27 cellular contexts compared by ENCODE assay signal in the genomic region with DNA sequence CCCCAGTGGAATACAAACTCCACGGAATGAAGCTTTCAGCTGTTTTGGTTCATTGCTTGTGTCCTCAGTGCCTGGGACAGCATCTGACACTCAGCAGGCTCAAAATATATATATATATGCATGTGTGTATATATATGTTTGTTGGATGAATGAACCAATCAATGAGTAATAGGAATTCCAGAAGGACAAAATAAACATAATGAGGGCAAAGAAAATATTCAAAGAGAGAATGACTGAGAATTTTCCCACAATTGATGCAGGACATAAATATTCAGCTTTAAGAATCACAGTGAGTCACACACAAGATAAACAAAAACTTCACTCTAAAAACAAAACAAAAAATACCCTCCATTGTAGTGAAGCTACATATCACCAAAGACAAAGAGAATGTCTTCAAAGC.
DNase-seq lines count a peak whose midpoint lies in the region; ATAC-seq, FAIRE-seq and TF ChIP-seq lines count a peak whose summit lies in the region.
"Had no signal": no experiment of that assay in that cellular context is flagged by ENCODE, and none has a peak within 500 bp of the region (broad histone marks: within the 10 kb centered on the region; RNA-seq: fewer than 3 reads in every experiment).

No MANE protein-coding gene starts in this region.

- no peak overlapping the region for H2AK9ac ChIP-seq in IMR-90 (replicated peaks; ENCODE audit: low read depth, low read length, poor library complexity)

- no peak overlapping the region for H3K4me3 Mint-ChIP-seq in endothelial cell (ENCODE audit: unreplicated experiment)
- H3K4me3 Mint-ChIP-seq in activated CD4-positive, alpha-beta T cell treated with anti-CD3 and anti-CD28 coated beads for 36 hours: no peak overlapping the region
- H3K4me3 Mint-ChIP-seq: activated naive CD4-positive, alpha-beta T cell treated with anti-CD3 and anti-CD28 coated beads for 36 hours; memory B cell; type B pancreatic cell had no signal

- H4K8ac ChIP-seq in IMR-90 (ENCODE audit: low read depth in 2 of 2, low read length in 2 of 2): no peak overlapping the region

- TF ChIP-seq POLR2A in A549 (IDR thresholded peaks at IDR 0.05; ENCODE audit: low read length): no peak
- no peak for TF ChIP-seq POLR2A in IMR-90 (IDR thresholded peaks at IDR 0.05; ENCODE audit: low read depth, low read length)
- no peak for TF ChIP-seq POLR2A in K562 (conservative IDR thresholded peaks at IDR 0.05)
- no peak for TF ChIP-seq POLR2A in thyroid gland (IDR thresholded peaks at IDR 0.05)

- H4K20me1 ChIP-seq in IMR-90 (ENCODE audit: insufficient read depth, low read length) (no peaks in the 10 kb centered on the region), K562 (replicated peaks; ENCODE audit: control insufficient read depth, insufficient read depth, low read length) (no peaks in the 10 kb centered on the region)

- H3K9me1 ChIP-seq in IMR-90 (ENCODE audit: insufficient read depth, low read length): no peaks in the 10 kb centered on the region
- H3K9me1 ChIP-seq in K562 (ENCODE audit: control insufficient read depth, insufficient read depth, low read length): no peaks in the 10 kb centered on the region

- H3K79me2 ChIP-seq in K562 (ENCODE audit: control insufficient read depth, insufficient read depth, low read length): no peaks in the 10 kb centered on the region

- no peak overlapping the region for H4K91ac ChIP-seq in IMR-90 (ENCODE audit: insufficient read depth, low read depth, low read length)

- H3K9ac ChIP-seq in IMR-90 (ENCODE audit: low read depth, low read length) (no peak overlapping the region), K562 (ENCODE audit: insufficient read depth in 1 of 2, low read depth in 2 of 2, low read length in 2 of 2) (no peak overlapping the region)

- no peak overlapping the region for H4K5ac ChIP-seq in IMR-90 (ENCODE audit: low read depth, low read length)

- no peak overlapping the region for H2AK5ac ChIP-seq in IMR-90 (ENCODE audit: low read depth, low read length)

- no TSS peak for BruUV-seq in IMR-90 (replicated peaks; lab: Mats Ljungman, UMichigan)
- BruUV-seq in K562 (replicated peaks; lab: Mats Ljungman, UMichigan): no TSS peak

- no peak for TF ChIP-seq EP300 in A549 (IDR thresholded peaks at IDR 0.05)
- no peak for TF ChIP-seq EP300 in K562 (IDR thresholded peaks at IDR 0.05; ENCODE audit: low read length)

- peaks cover 5% of the 10 kb centered on the region for H3K4me1 Mint-ChIP-seq in endothelial cell (ENCODE audit: unreplicated experiment)
- no peaks in the 10 kb centered on the region for H3K4me1 Mint-ChIP-seq in activated CD4-positive, alpha-beta T cell treated with anti-CD3 and anti-CD28 coated beads for 36 hours
- H3K4me1 Mint-ChIP-seq: memory B cell, naive B cell had no signal

- no peak for TF ChIP-seq CTCF in A549 (IDR thresholded peaks at IDR 0.05)
- no peak for TF ChIP-seq CTCF in IMR-90 (conservative IDR thresholded peaks at IDR 0.05; ENCODE audit: low read depth, low read length)
- TF ChIP-seq CTCF in K562 (IDR thresholded peaks at IDR 0.05 in 2 of 3, conservative IDR thresholded peaks at IDR 0.05 in 1 of 3; ENCODE audit: insufficient read depth in 2 of 3, low read depth in 1 of 3, low read length in 3 of 3): no peak
- TF ChIP-seq CTCF in thyroid gland (IDR thresholded peaks at IDR 0.05): no peak
- no peak for TF ChIP-seq CTCF in endothelial cell (IDR thresholded peaks at IDR 0.05; ENCODE audit: unreplicated experiment)

- POLR2A ChIA-PET in A549 (lab: Yijun Ruan, JAX): no interaction called here
- POLR2A ChIA-PET in IMR-90 (lab: Charles Lee; ENCODE audit: unreplicated experiment): no interaction called here
- POLR2A ChIA-PET in K562 (lab: Yijun Ruan, JAX): interaction anchor here (0.6 to 1.2 kb wide), 3 partner anchors 10 to 203 kb away, joined by 3 to 6 read pairs (median 3); no protein-coding TSS in a partner anchor
- POLR2A ChIA-PET in activated CD4-positive, alpha-beta T cell treated with anti-CD3 and anti-CD28 coated beads for 36 hours (lab: Charles Lee): no interaction called here

- H3K9me3 Mint-ChIP-seq in endothelial cell (ENCODE audit: unreplicated experiment): no peaks in the 10 kb centered on the region
- peaks cover 8% of the 10 kb centered on the region for H3K9me3 Mint-ChIP-seq in activated CD4-positive, alpha-beta T cell treated with anti-CD3 and anti-CD28 coated beads for 36 hours (ENCODE audit: low read depth)

- H2BK5ac ChIP-seq in IMR-90 (ENCODE audit: low read depth, low read length, poor library complexity, severe bottlenecking): no peak overlapping the region

- no peaks in the 10 kb centered on the region for H3K79me1 ChIP-seq in IMR-90 (ENCODE audit: low read depth in 1 of 2, low read length in 2 of 2)

- no peaks in the 10 kb centered on the region for H3K27me3 Mint-ChIP-seq in endothelial cell (ENCODE audit: unreplicated experiment)
- H3K27me3 Mint-ChIP-seq in activated CD4-positive, alpha-beta T cell treated with anti-CD3 and anti-CD28 coated beads for 36 hours: peaks cover 2% of the 10 kb centered on the region

- dilution Hi-C loops in IMR-90 (cut with HindIII; ENCODE audit: low sequenced_read_pairs, unreplicated experiment): no loop called here

- H3K9me3 ChIP-seq in A549 (peaks cover 6% of the 10 kb centered on the region; the same call in 1 of the 3 replicates), IMR-90 (ENCODE audit: control insufficient read depth, insufficient read depth, low read length) (peaks cover 4% of the 10 kb centered on the region), K562 (replicated peaks; ENCODE audit: control insufficient read depth, insufficient read depth, low read depth, low read length) (no peaks in the 10 kb centered on the region), thyroid gland (no peaks in the 10 kb centered on the region)

- H3K23ac ChIP-seq in IMR-90 (ENCODE audit: low read depth, low read length): no peak overlapping the region

- peak in 1 of 2 experiments; percentile 13 for DNase-seq in A549 (ENCODE audit: low read depth in 1 of 2, low spot score in 1 of 2)
- DNase-seq in IMR-90: peak; percentile 43
- DNase-seq in K562 (ENCODE audit: extremely low read depth in 1 of 4, low spot score in 3 of 4): no peak
- DNase-seq in hepatic stellate cell (ENCODE audit: low spot score): peak; percentile 38
- no peak for DNase-seq in NCI-H526 treated with DMSO at 0.1 percent for 48 hours (lab: John Stamatoyannopoulos, UW)
- DNase-seq in thyroid gland: no peak
- no peak for DNase-seq in endothelial cell (ENCODE audit: low spot score)
- DNase-seq in activated CD4-positive, alpha-beta T cell treated with anti-CD3 and anti-CD28 coated beads for 36 hours: no peak
- DNase-seq: activated CD8-positive, alpha-beta memory T cell treated with anti-CD3 and anti-CD28 coated beads for 24 hours; activated naive CD4-positive, alpha-beta T cell treated with anti-CD3 and anti-CD28 coated beads for 36 hours; activated T-cell treated with anti-CD3 and anti-CD28 coated beads, Interleukin-2, amount 50 U/mL, for 48 hours; anterior cingulate cortex; cerebellar nuclear complex; COR-L47; erythroblast; KBM-7; naive B cell; NCI-H187; NCI-H774; occipital lobe; retina; stimulated activated CD4-positive, alpha-beta T cell treated with anti-CD3 and anti-CD28 coated beads, Interleukin-4, amount 100 ng/mL, for 4 hours had no signal

- intact Hi-C loops in IMR-90 (cut with micrococcal nuclease): loop anchor here (2.0 to 5.0 kb wide), 2 partner anchors 31 to 81 kb away; a partner anchor contains a TSS
- intact Hi-C loops in K562 (cut with micrococcal nuclease): no loop called here
- intact Hi-C loops in thyroid gland (cut with DNase I): no loop called here
- intact Hi-C loops in activated CD4-positive, alpha-beta T cell treated with anti-CD3 and anti-CD28 coated beads for 36 hours (cut with DNase I, micrococcal nuclease): no loop called here

- ATAC-seq in A549 (no peak; a peak in 1 of 6 replicates), IMR-90 (ENCODE audit: low read depth) (peak; percentile 76), K562 (no peak)
- no peak for ATAC-seq in activated CD4-positive, alpha-beta T cell treated with anti-CD3 and anti-CD28 coated beads for 36 hours
- ATAC-seq: Right ventricle myocardium inferior had no signal

- H2BK15ac ChIP-seq in IMR-90 (ENCODE audit: low read depth, low read length): no peak overlapping the region

- in situ Hi-C loops in IMR-90 (cut with MboI; ENCODE audit: low sequenced_read_pairs) (no loop called here), K562 (cut with MboI) (no loop called here)

- no peak overlapping the region for H3K4ac ChIP-seq in IMR-90 (ENCODE audit: low read depth, low read length)

- H3K27ac Mint-ChIP-seq in endothelial cell (ENCODE audit: unreplicated experiment): no peak overlapping the region
- H3K27ac Mint-ChIP-seq in activated CD4-positive, alpha-beta T cell treated with anti-CD3 and anti-CD28 coated beads for 36 hours: no peak overlapping the region
- H3K27ac Mint-ChIP-seq: activated naive CD4-positive, alpha-beta T cell treated with anti-CD3 and anti-CD28 coated beads for 36 hours; memory B cell; naive B cell; type B pancreatic cell had no signal

- H2BK20ac ChIP-seq in IMR-90 (ENCODE audit: low read depth, low read length): no peak overlapping the region

- CTCF ChIA-PET in A549 (lab: Yijun Ruan, JAX) (interaction anchor here (0.7 to 1.1 kb wide), 2 partner anchors 10 kb away, joined by 3 read pairs; no protein-coding TSS in a partner anchor), IMR-90 (lab: Yijun Ruan, JAX) (no interaction called here), K562 (lab: Yijun Ruan, JAX; ENCODE audit: low intra/inter-chr PET ratio) (no interaction called here)
- CTCF ChIA-PET in activated CD4-positive, alpha-beta T cell treated with anti-CD3 and anti-CD28 coated beads for 36 hours (lab: Charles Lee): interaction anchor here (0.8 to 2.3 kb wide), 3 partner anchors 21 to 88 kb away, joined by 3 to 6 read pairs (median 3); no protein-coding TSS in a partner anchor

- H3K27me3 ChIP-seq in IMR-90 (ENCODE audit: control insufficient read depth, insufficient read depth, low read length) (peaks cover 11% of the 10 kb centered on the region; the same call in 1 of the 2 replicates), K562 (ENCODE audit: control insufficient read depth in 2 of 2, insufficient read depth in 2 of 2, low read length in 2 of 2) (peaks cover 28 to 38% of the 10 kb centered on the region in 2 experiments), thyroid gland (no peaks in the 10 kb centered on the region)

- H3K18ac ChIP-seq in IMR-90 (ENCODE audit: low read depth, low read length): no peak overlapping the region

- no peaks in the 10 kb centered on the region for H3K4me1 ChIP-seq in A549
- H3K4me1 ChIP-seq in IMR-90 (ENCODE audit: control insufficient read depth, insufficient read depth, low read length): peaks cover 4% of the 10 kb centered on the region
- H3K4me1 ChIP-seq in K562 (replicated peaks in 1 of 2; ENCODE audit: control insufficient read depth in 2 of 2, insufficient read depth in 2 of 2, low read length in 2 of 2): peaks cover 0 to 8% of the 10 kb centered on the region in 2 experiments; a peak in 2 of 5 replicates
- H3K4me1 ChIP-seq in thyroid gland: no peaks in the 10 kb centered on the region

- no peak overlapping the region for H3K56ac ChIP-seq in IMR-90 (ENCODE audit: extremely low read depth, insufficient read depth, low read length)

- FAIRE-seq in A549 (lab: Jason Lieb, UNC): no peak
- no peak for FAIRE-seq in K562 (lab: Jason Lieb, UNC)
- FAIRE-seq: H54, TTC549 had no signal

- 22% methylated on average over 1 of the region's 1 CpG for WGBS in A549 (ENCODE audit: missing lambda C conversion rate)
- no CpG with 5 or more reads among the region's 1 CpG for WGBS in IMR-90 (ENCODE audit: extremely low coverage in 2 of 2, insufficient read length in 1 of 2), 2 experiments
- WGBS in K562 (ENCODE audit: insufficient coverage, low coverage, missing lambda C conversion rate): 0% methylated on average over 1 of the region's 1 CpG
- 34 to 50% methylated on average over 1 of the region's 1 CpG for WGBS in thyroid gland, 2 donors

- no peak overlapping the region for H2BK120ac ChIP-seq in IMR-90 (ENCODE audit: low read depth, low read length)

- no peaks in the 10 kb centered on the region for H3K36me3 Mint-ChIP-seq in endothelial cell (ENCODE audit: low read depth, unreplicated experiment)
- no peaks in the 10 kb centered on the region for H3K36me3 Mint-ChIP-seq in activated CD4-positive, alpha-beta T cell treated with anti-CD3 and anti-CD28 coated beads for 36 hours (ENCODE audit: low read depth)
- H3K36me3 Mint-ChIP-seq: memory B cell, naive B cell, type B pancreatic cell had no signal

- TF ChIP-seq RAD21 in A549 (conservative IDR thresholded peaks at IDR 0.05 in 1 of 2, IDR thresholded peaks at IDR 0.05 in 1 of 2) (no peak), IMR-90 (IDR thresholded peaks at IDR 0.05; ENCODE audit: low read length) (no peak), K562 (CRISPR knock-in tag; conservative IDR thresholded peaks at IDR 0.05 in 1 of 2, IDR thresholded peaks at IDR 0.05 in 1 of 2) (no peak)

- no peak overlapping the region for H3K4me2 ChIP-seq in A549
- H3K4me2 ChIP-seq in IMR-90 (ENCODE audit: low read depth, low read length): peak overlapping the region; percentile 17
- H3K4me2 ChIP-seq in K562 (ENCODE audit: insufficient read depth, low read length): no peak overlapping the region

- H3K4me3 ChIP-seq in A549: no peak overlapping the region
- no peak overlapping the region for H3K4me3 ChIP-seq in IMR-90 (ENCODE audit: insufficient read depth, low read depth, low read length)
- no peak overlapping the region for H3K4me3 ChIP-seq in K562
- no peak overlapping the region for H3K4me3 ChIP-seq in thyroid gland (replicated peaks in 1 of 3)

- no peak overlapping the region for H2AFZ ChIP-seq in IMR-90 (replicated peaks; ENCODE audit: low read length, poor library complexity)
- H2AFZ ChIP-seq in K562 (ENCODE audit: low read depth, low read length): no peak overlapping the region

- H3K27ac ChIP-seq in A549 (no peak overlapping the region), IMR-90 (ENCODE audit: insufficient read depth, low read length) (no peak overlapping the region), K562 (ENCODE audit: extremely low read depth, low read depth, low read length) (no peak overlapping the region), thyroid gland (no peak overlapping the region)

- H3K36me3 ChIP-seq in IMR-90 (ENCODE audit: control insufficient read depth, insufficient read depth, low read length) (no peaks in the 10 kb centered on the region), K562 (ENCODE audit: control insufficient read depth, insufficient read depth, low read length) (no peaks in the 10 kb centered on the region), thyroid gland (no peaks in the 10 kb centered on the region)

- H3K14ac ChIP-seq in IMR-90 (replicated peaks; ENCODE audit: low read depth, low read length): no peak overlapping the region

Comparison
In these comparisons a context has a peak if more than half of its experiments do, and no peak if none do; other contexts are left out.
1. DNase-seq: peak in IMR-90 (single experiment) and hepatic stellate cell (single experiment); none in K562 (0 of 4), NCI-H526 treated with DMSO at 0.1 percent for 48 hours (single experiment), thyroid gland (0 of 2), endothelial cell (single experiment) and activated CD4-positive, alpha-beta T cell treated with anti-CD3 and anti-CD28 coated beads for 36 hours (single experiment).
2. CTCF ChIA-PET loops: an anchor here in A549 (0.7 to 1.1 kb wide) and activated CD4-positive, alpha-beta T cell treated with anti-CD3 and anti-CD28 coated beads for 36 hours (0.8 to 2.3 kb wide); none called in IMR-90 and K562.